Comparison of ENCODE assay signal across 21 cellular contexts in genomic region chr15:39056357-39056756, GRCh38.
DNase-seq lines count a peak whose midpoint lies in the region; ATAC-seq, FAIRE-seq and TF ChIP-seq lines count a peak whose summit lies in the region.
"Had no signal": no experiment of that assay in that cellular context is flagged by ENCODE, and none has a peak within 500 bp of the region (broad histone marks: within the 10 kb centered on the region; RNA-seq: fewer than 3 reads in every experiment).

No MANE protein-coding gene starts in this region.

- no peak overlapping the region for H3K27ac ChIP-seq in astrocyte (ENCODE audit: low read depth, low read length)

- H4K20me1 ChIP-seq in astrocyte (ENCODE audit: insufficient read depth, low read length) = no peaks in the 10 kb centered on the region

- FAIRE-seq in astrocyte (lab: Jason Lieb, UNC) = no peak
- FAIRE-seq: G401.6, GM12891, GM19239, HTR-8/SVneo had no signal

- no peaks in the 10 kb centered on the region for H3K4me1 ChIP-seq in astrocyte (ENCODE audit: insufficient read depth, low read length)
- H3K4me1 ChIP-seq: BE2C, HAP-1 had no signal

- H3K9me3 ChIP-seq in astrocyte (ENCODE audit: insufficient read depth, low read depth, low read length) = no peaks in the 10 kb centered on the region
- H3K9me3 ChIP-seq: BE2C, HAP-1 had no signal

- H3K36me3 ChIP-seq in astrocyte (ENCODE audit: insufficient read depth, low read length) = no peaks in the 10 kb centered on the region
- H3K36me3 ChIP-seq: BE2C, HAP-1 had no signal

- no peak overlapping the region for H2AFZ ChIP-seq in astrocyte (ENCODE audit: low read depth, low read length)

- TF ChIP-seq CTCF in astrocyte (IDR thresholded peaks at IDR 0.05; ENCODE audit: insufficient read depth, low read depth, low read length) = no peak
- TF ChIP-seq CTCF in fibroblast of the aortic adventitia (IDR thresholded peaks at IDR 0.05; ENCODE audit: insufficient read depth, low read length) = no peak

- peaks cover 9% of the 10 kb centered on the region for H3K4me1 Mint-ChIP-seq in astrocyte (ENCODE audit: low read depth, unreplicated experiment)
- H3K4me1 Mint-ChIP-seq: CD8-positive, alpha-beta memory T cell had no signal

- H3K9me3 Mint-ChIP-seq in astrocyte (ENCODE audit: unreplicated experiment) = peaks cover 4% of the 10 kb centered on the region
- H3K9me3 Mint-ChIP-seq: CD8-positive, alpha-beta memory T cell had no signal

- H3K79me2 ChIP-seq in astrocyte (ENCODE audit: insufficient read depth, low read length) = no peaks in the 10 kb centered on the region

- H3K27me3 ChIP-seq in astrocyte (ENCODE audit: insufficient read depth, low read length) = no peaks in the 10 kb centered on the region
- H3K27me3 ChIP-seq: BE2C had no signal

- no peak overlapping the region for H3K9ac ChIP-seq in astrocyte (ENCODE audit: low read length)

- DNase-seq in NCI-H226 (peak; percentile 37), astrocyte (ENCODE audit: low read depth) (peak; percentile 44), fibroblast of the aortic adventitia (ENCODE audit: low read depth) (peak; percentile 37), NCI-H748 treated with DMSO at 0.1 percent for 48 hours (lab: John Stamatoyannopoulos, UW) (no peak)
- no peak for DNase-seq in activated CD8-positive, alpha-beta memory T cell treated with anti-CD3 and anti-CD28 coated beads for 24 hours
- DNase-seq: ACHN; BE2C; C1 segment of cervical spinal cord; CD4-positive, CD25-positive, alpha-beta regulatory T cell; CD8-positive, alpha-beta memory T cell; COR-L47; DMS 273 treated with DMSO at 0.1 percent for 48 hours; DMS53; DND-41; IMR-90 had no signal

- no peaks in the 10 kb centered on the region for H3K36me3 Mint-ChIP-seq in astrocyte (ENCODE audit: low read depth, unreplicated experiment)
- H3K36me3 Mint-ChIP-seq: CD4-positive, CD25-positive, alpha-beta regulatory T cell; CD8-positive, alpha-beta memory T cell had no signal

- H3K27me3 Mint-ChIP-seq in astrocyte (ENCODE audit: low read depth, unreplicated experiment) = no peaks in the 10 kb centered on the region

- H3K4me3 ChIP-seq in astrocyte (ENCODE audit: insufficient read depth, low read depth, low read length) (no peak overlapping the region), fibroblast of the aortic adventitia (ENCODE audit: low read depth, low read length) (no peak overlapping the region)
- H3K4me3 ChIP-seq: HAP-1 had no signal

- H3K4me2 ChIP-seq in astrocyte (ENCODE audit: low read length) = no peak overlapping the region

- H3K4me3 Mint-ChIP-seq in astrocyte (ENCODE audit: unreplicated experiment) = no peak overlapping the region
- H3K4me3 Mint-ChIP-seq: CD4-positive, CD25-positive, alpha-beta regulatory T cell; CD8-positive, alpha-beta memory T cell had no signal

- no peak for ATAC-seq in HG03442 (IDR thresholded peaks at IDR 0.05; ENCODE audit: unreplicated experiment)

- no peak overlapping the region for H3K27ac Mint-ChIP-seq in astrocyte (ENCODE audit: unreplicated experiment)
- H3K27ac Mint-ChIP-seq: CD4-positive, CD25-positive, alpha-beta regulatory T cell; CD8-positive, alpha-beta memory T cell had no signal

Comparison
In these comparisons a context has a peak if more than half of its experiments do, and no peak if none do; other contexts are left out.
1. DNase-seq: peak in NCI-H226 (single experiment), astrocyte (single experiment) and fibroblast of the aortic adventitia (single experiment); none in activated CD8-positive, alpha-beta memory T cell treated with anti-CD3 and anti-CD28 coated beads for 24 hours (single experiment) and NCI-H748 treated with DMSO at 0.1 percent for 48 hours (single experiment).